10 cellular contexts compared by ENCODE assay signal in genomic region chr4:128861856-128862518, GRCh38. TPM values are rescaled to one million over a fixed set of nuclear protein-coding genes. Genes with fewer than 3 reads are reported as not detected.
DNase-seq lines count a peak whose midpoint lies in the region; ATAC-seq and TF ChIP-seq lines count a peak whose summit lies in the region.
"Had no signal": no experiment of that assay in that cellular context is flagged by ENCODE, and none has a peak within 500 bp of the region (broad histone marks: within the 10 kb centered on the region; RNA-seq: fewer than 3 reads in every experiment).

No MANE protein-coding gene starts in this region.

- TF ChIP-seq CTCF in suprapubic skin (IDR thresholded peaks at IDR 0.05) = no peak

- peaks cover 38% of the 10 kb centered on the region for H3K36me3 Mint-ChIP-seq in natural killer cell treated with Interleukin-12 subunit alpha and Interleukin-12 subunit beta and Interleukin-15 and Interleukin-18, amount 100 ng/mL, for 72 hours

- H3K4me1 Mint-ChIP-seq in natural killer cell treated with Interleukin-12 subunit alpha and Interleukin-12 subunit beta and Interleukin-15 and Interleukin-18, amount 100 ng/mL, for 72 hours (ENCODE audit: low read depth in 2 of 2) = peaks cover 55 to 60% of the 10 kb centered on the region in 2 donors

- H3K27me3 Mint-ChIP-seq in natural killer cell treated with Interleukin-12 subunit alpha and Interleukin-12 subunit beta and Interleukin-15 and Interleukin-18, amount 100 ng/mL, for 72 hours = no peaks in the 10 kb centered on the region
- H3K27me3 Mint-ChIP-seq: dendritic cell treated with granulocyte-macrophage colony-stimulating factor and Interleukin-4, amounts not matched to agents 40 ng/mL and 50 ng/mL, for 4 days had no signal

- TF ChIP-seq POLR2A in suprapubic skin (IDR thresholded peaks at IDR 0.05) = no peak

- DNase-seq in activated CD4-positive, CD25-positive, alpha-beta regulatory T cell treated with anti-CD3 and anti-CD28 coated beads, Interleukin-2, amount 50 U/mL, for 72 hours = no peak
- DNase-seq in MV-4-11 (lab: John Stamatoyannopoulos, UW) (peak; percentile 3), SW 1271 (lab: John Stamatoyannopoulos, UW) (no peak), suprapubic skin (ENCODE audit: low spot score in 2 of 2) (no peak), NCI-H1694 treated with DMSO at 0.1 percent for 48 hours (lab: John Stamatoyannopoulos, UW) (no peak)
- DNase-seq in natural killer cell treated with Interleukin-12 subunit alpha and Interleukin-12 subunit beta and Interleukin-15 and Interleukin-18, amount 100 ng/mL, for 72 hours (ENCODE audit: low spot score) = no peak

- H3K27me3 ChIP-seq in suprapubic skin = no peaks in the 10 kb centered on the region

- peak; percentile 6 to 8 for ATAC-seq in activated CD4-positive, CD25-positive, alpha-beta regulatory T cell treated with anti-CD3 and anti-CD28 coated beads, Interleukin-2, amount 50 U/mL, for 24 hours
- ATAC-seq in HG02571 (IDR thresholded peaks at IDR 0.05; ENCODE audit: unreplicated experiment) = peak; percentile 12
- peak in 1 of 2 donors; percentile 2 for ATAC-seq in natural killer cell treated with Interleukin-12 subunit alpha and Interleukin-12 subunit beta and Interleukin-15 and Interleukin-18, amount 100 ng/mL, for 72 hours

- peak overlapping the region; percentile 76 for H3K4me3 Mint-ChIP-seq in natural killer cell treated with Interleukin-12 subunit alpha and Interleukin-12 subunit beta and Interleukin-15 and Interleukin-18, amount 100 ng/mL, for 72 hours
- H3K4me3 Mint-ChIP-seq: dendritic cell treated with granulocyte-macrophage colony-stimulating factor and Interleukin-4, amounts not matched to agents 40 ng/mL and 50 ng/mL, for 4 days had no signal

- H3K27ac ChIP-seq in suprapubic skin = no peak overlapping the region
- H3K27ac ChIP-seq: 22Rv1 had no signal

- peaks cover 17% of the 10 kb centered on the region for H3K4me1 ChIP-seq in suprapubic skin

- TF ChIP-seq EP300 in suprapubic skin (IDR thresholded peaks at IDR 0.05) = no peak

- WGBS in suprapubic skin = 90% methylated on average over 8 of the region's 13 CpGs

- H3K9me3 ChIP-seq in suprapubic skin = no peaks in the 10 kb centered on the region

- H3K4me3 ChIP-seq in suprapubic skin = no peak overlapping the region

- H3K36me3 ChIP-seq in suprapubic skin = peaks cover 63% of the 10 kb centered on the region

- peak overlapping the region; percentile 70 to 81 for H3K27ac Mint-ChIP-seq in natural killer cell treated with Interleukin-12 subunit alpha and Interleukin-12 subunit beta and Interleukin-15 and Interleukin-18, amount 100 ng/mL, for 72 hours
- H3K27ac Mint-ChIP-seq: dendritic cell treated with granulocyte-macrophage colony-stimulating factor and Interleukin-4, amounts not matched to agents 40 ng/mL and 50 ng/mL, for 4 days had no signal

- H3K9me3 Mint-ChIP-seq in natural killer cell treated with Interleukin-12 subunit alpha and Interleukin-12 subunit beta and Interleukin-15 and Interleukin-18, amount 100 ng/mL, for 72 hours = no peaks in the 10 kb centered on the region
- H3K9me3 Mint-ChIP-seq: dendritic cell treated with granulocyte-macrophage colony-stimulating factor and Interleukin-4, amounts not matched to agents 40 ng/mL and 50 ng/mL, for 4 days had no signal

RNA-seq across cellular contexts. Expression of gene JADE1, which starts 52.5 kb away (rescaled TPM):
- total RNA-seq in natural killer cell treated with Interleukin-12 subunit alpha and Interleukin-12 subunit beta and Interleukin-15 and Interleukin-18, amount 100 ng/mL, for 72 hours = 10 to 100 TPM; 21.7 to 33.6 TPM
- 10 to 100 TPM; 14.0 to 38.5 (median 26.0) TPM for total RNA-seq in suprapubic skin
